In genomic region chr7:44883961-44884360, GRCh38 we compare ENCODE assay signal across 9 cellular contexts. TPM values are rescaled to one million over a fixed set of nuclear protein-coding genes. Genes with fewer than 3 reads are reported as not detected.
DNase-seq lines count a peak whose midpoint lies in the region; ATAC-seq and TF ChIP-seq lines count a peak whose summit lies in the region.
"Had no signal": no experiment of that assay in that cellular context is flagged by ENCODE, and none has a peak within 500 bp of the region (broad histone marks: within the 10 kb centered on the region; RNA-seq: fewer than 3 reads in every experiment).

No MANE protein-coding gene starts in this region.

- no peaks in the 10 kb centered on the region for H3K27me3 Mint-ChIP-seq in activated naive CD8-positive, alpha-beta T cell
- H3K27me3 Mint-ChIP-seq in immature natural killer cell (ENCODE audit: low read depth in 3 of 3) = peaks cover 12 to 16% (median 13%) of the 10 kb centered on the region in 3 donors

- peaks cover 17% of the 10 kb centered on the region for H3K36me3 Mint-ChIP-seq in activated naive CD8-positive, alpha-beta T cell
- peaks cover 4 to 9% (median 5%) of the 10 kb centered on the region in 3 donors for H3K36me3 Mint-ChIP-seq in immature natural killer cell

- H3K27ac ChIP-seq in stomach = peak overlapping the region in 4 of 5 donors; percentile 98 to 99 (median 98)

- no peak for TF ChIP-seq EP300 in stomach (IDR thresholded peaks at IDR 0.05)

- TF ChIP-seq CTCF in stomach (IDR thresholded peaks at IDR 0.05) = no peak

- peak overlapping the region; percentile 83 for H3K27ac Mint-ChIP-seq in activated naive CD8-positive, alpha-beta T cell
- peak overlapping the region; percentile 94 to 100 (median 97) for H3K27ac Mint-ChIP-seq in immature natural killer cell

- peaks cover 0 to 4% (median under 1%) of the 10 kb centered on the region in 4 donors for H3K36me3 ChIP-seq in stomach

- H3K9me3 Mint-ChIP-seq in activated naive CD8-positive, alpha-beta T cell (ENCODE audit: low read depth) = peaks cover 3% of the 10 kb centered on the region
- H3K9me3 Mint-ChIP-seq in immature natural killer cell = peaks cover 0 to 5% (median 0%) of the 10 kb centered on the region in 6 donors

- DNase-seq in NCI-H82 (lab: John Stamatoyannopoulos, UW) (peak; percentile 31), NCI-H82 treated with DMSO at 0.1 percent for 48 hours (lab: John Stamatoyannopoulos, UW; ENCODE audit: unreplicated experiment) (no peak), immature natural killer cell (no peak), stomach (no peak), cerebellar cortex (ENCODE audit: low spot score) (no peak)

- no peak for ATAC-seq in HG02885 (IDR thresholded peaks at IDR 0.05; ENCODE audit: poor library complexity, unreplicated experiment)
- ATAC-seq in GM19455 (IDR thresholded peaks at IDR 0.05; ENCODE audit: unreplicated experiment) = no peak
- ATAC-seq: sciatic nerve had no signal

- peaks cover 48% of the 10 kb centered on the region for H3K4me1 Mint-ChIP-seq in activated naive CD8-positive, alpha-beta T cell (ENCODE audit: low read depth)
- peaks cover 60 to 68% of the 10 kb centered on the region in 2 donors for H3K4me1 Mint-ChIP-seq in immature natural killer cell

- intact Hi-C loops in stomach (cut with DNase I; ENCODE audit: low total_unique reads) = no loop called here

- H3K4me1 ChIP-seq in stomach = peaks cover 30 to 66% (median 65%) of the 10 kb centered on the region in 4 donors

- 56 to 68% (median 60%) methylated on average over 7 of the region's 7 CpGs for WGBS in stomach, 5 donors

- peak overlapping the region; percentile 84 for H3K4me3 Mint-ChIP-seq in activated naive CD8-positive, alpha-beta T cell
- peak overlapping the region; percentile 88 to 96 (median 90) for H3K4me3 Mint-ChIP-seq in immature natural killer cell

- no peak for TF ChIP-seq POLR2A in stomach (IDR thresholded peaks at IDR 0.05)

- H3K9me3 ChIP-seq in stomach = no peaks in the 10 kb centered on the region

- H3K27me3 ChIP-seq in stomach = no peaks in the 10 kb centered on the region

- peak overlapping the region; percentile 56 to 96 (median 88) for H3K4me3 ChIP-seq in stomach

RNA-seq across cellular contexts. Expression of gene PURB, which starts 1.4 kb away (rescaled TPM):
- polyA plus RNA-seq in immature natural killer cell (1 to 10 TPM; 2.4 to 3.2 (median 3.2) TPM), stomach (1 to 10 TPM; 4.7 to 6.8 (median 5.2) TPM)
- total RNA-seq in stomach = 10 to 100 TPM in 4 of 5 donors, 1 to 10 TPM in 1; 8.7 to 58.7 (median 20.4) TPM

RNA-seq across cellular contexts. Expression of gene H2AZ2, which starts 36.1 kb away (rescaled TPM):
- polyA plus RNA-seq in immature natural killer cell (100 to 1,000 TPM; 237 to 262 (median 254) TPM), stomach (100 to 1,000 TPM in 1 of 3 donors, 10 to 100 TPM in 2; 85.7 to 111 (median 98.0) TPM)
- total RNA-seq in stomach = 100 to 1,000 TPM in 3 of 5 donors, 10 to 100 TPM in 2; 32.4 to 194 (median 139) TPM
